1 cellular context compared by ENCODE assay signal in the genomic region with DNA sequence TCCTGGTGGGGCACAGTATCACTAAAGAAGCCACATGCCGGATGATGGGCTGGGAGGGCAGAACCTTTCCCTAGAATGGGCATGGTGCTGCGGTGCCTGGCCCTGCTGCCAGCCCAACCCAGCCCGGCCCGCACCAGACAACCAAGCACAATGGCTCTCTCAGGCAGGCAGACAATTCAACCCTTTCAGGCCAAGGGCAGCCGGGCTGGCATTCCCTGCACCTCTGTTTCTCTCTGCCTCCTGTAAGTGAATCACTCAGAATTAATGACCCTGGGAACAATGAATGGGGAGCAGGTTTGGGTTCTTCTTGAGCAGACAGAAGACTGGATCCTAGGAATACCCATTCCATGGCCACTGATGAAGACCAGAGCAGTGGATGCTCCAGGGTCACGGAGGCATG.
TF ChIP-seq lines count a peak whose summit lies in the region.

No MANE protein-coding gene starts in this region.

TF ChIP-seq in IMR-90, 13 proteins besides CTCF, POLR2A, EP300 and RAD21 (continued from another document):
- TF ChIP-seq MXI1 (IDR thresholded peaks at IDR 0.05; ENCODE audit: borderline replicate concordance, low read depth, low read length) (no peak), SMC3 (IDR thresholded peaks at IDR 0.05; ENCODE audit: low read depth, low read length) (no peak), BHLHE40 (IDR thresholded peaks at IDR 0.05; ENCODE audit: low read depth, low read length) (no peak), RFX5 (IDR thresholded peaks at IDR 0.05; ENCODE audit: low read depth, low read length) (no peak), FOS (IDR thresholded peaks at IDR 0.05; ENCODE audit: low read depth, low read length) (no peak), RCOR1 (IDR thresholded peaks at IDR 0.05; ENCODE audit: insufficient replicate concordance, low read length) (no peak), MAZ (IDR thresholded peaks at IDR 0.05; ENCODE audit: borderline replicate concordance, low read depth, low read length) (no peak), MAFK (IDR thresholded peaks at IDR 0.05; ENCODE audit: low read depth, low read length) (no peak), NFE2L2 (IDR thresholded peaks at IDR 0.05; ENCODE audit: low read depth, low read length) (no peak)
- TF ChIP-seq, protein P1, sequence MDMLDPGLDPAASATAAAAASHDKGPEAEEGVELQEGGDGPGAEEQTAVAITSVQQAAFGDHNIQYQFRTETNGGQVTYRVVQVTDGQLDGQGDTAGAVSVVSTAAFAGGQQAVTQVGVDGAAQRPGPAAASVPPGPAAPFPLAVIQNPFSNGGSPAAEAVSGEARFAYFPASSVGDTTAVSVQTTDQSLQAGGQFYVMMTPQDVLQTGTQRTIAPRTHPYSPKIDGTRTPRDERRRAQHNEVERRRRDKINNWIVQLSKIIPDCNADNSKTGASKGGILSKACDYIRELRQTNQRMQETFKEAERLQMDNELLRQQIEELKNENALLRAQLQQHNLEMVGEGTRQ (IDR thresholded peaks at IDR 0.05; ENCODE audit: low read depth, low read length) = no peak
- TF ChIP-seq, protein P2, sequence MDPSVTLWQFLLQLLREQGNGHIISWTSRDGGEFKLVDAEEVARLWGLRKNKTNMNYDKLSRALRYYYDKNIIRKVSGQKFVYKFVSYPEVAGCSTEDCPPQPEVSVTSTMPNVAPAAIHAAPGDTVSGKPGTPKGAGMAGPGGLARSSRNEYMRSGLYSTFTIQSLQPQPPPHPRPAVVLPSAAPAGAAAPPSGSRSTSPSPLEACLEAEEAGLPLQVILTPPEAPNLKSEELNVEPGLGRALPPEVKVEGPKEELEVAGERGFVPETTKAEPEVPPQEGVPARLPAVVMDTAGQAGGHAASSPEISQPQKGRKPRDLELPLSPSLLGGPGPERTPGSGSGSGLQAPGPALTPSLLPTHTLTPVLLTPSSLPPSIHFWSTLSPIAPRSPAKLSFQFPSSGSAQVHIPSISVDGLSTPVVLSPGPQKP (IDR thresholded peaks at IDR 0.05; ENCODE audit: borderline replicate concordance, low read depth, low read length) = no peak
